Comparison of ENCODE assay signal across 8 cellular contexts in genomic region chr1:20733361-20733975, GRCh38. TPM values are rescaled to one million over a fixed set of nuclear protein-coding genes. Genes with fewer than 3 reads are reported as not detected.
DNase-seq lines count a peak whose midpoint lies in the region; ATAC-seq and TF ChIP-seq lines count a peak whose summit lies in the region.

No MANE protein-coding gene starts in this region.

- H3K4me3 ChIP-seq in brain microvascular endothelial cell (ENCODE audit: low read depth, low read length), result peak overlapping the region; percentile 27

- DNase-seq in AG08396 (ENCODE audit: low spot score), result peak; percentile 2
- DNase-seq in brain microvascular endothelial cell, result no peak
- DNase-seq in naive B cell, result no peak
- DNase-seq in cerebellar nuclear complex (lab: John Stamatoyannopoulos, UW), result no peak
- no peak for DNase-seq in HuH-7 (ENCODE audit: low spot score)
- no peak for DNase-seq in D341Med (ENCODE audit: low spot score)

- H3K27me3 ChIP-seq in brain microvascular endothelial cell (replicated peaks), result no peaks in the 10 kb centered on the region

- peaks cover 2% of the 10 kb centered on the region for H3K36me3 ChIP-seq in brain microvascular endothelial cell (replicated peaks)

- peak overlapping the region; percentile 84 to 95 (median 91) for H3K4me3 Mint-ChIP-seq in naive B cell

- H3K27ac ChIP-seq in brain microvascular endothelial cell, result peak overlapping the region; percentile 35

- H3K9me3 Mint-ChIP-seq in naive B cell, result no peaks in the 10 kb centered on the region

- H3K36me3 Mint-ChIP-seq in naive B cell, result peaks cover 0 to 7% of the 10 kb centered on the region in 2 donors

- ATAC-seq in HG02852 (IDR thresholded peaks at IDR 0.05; ENCODE audit: unreplicated experiment) (peak; percentile 8), naive B cell (ENCODE audit: low read depth in 2 of 2) (no peak), GM21786 (IDR thresholded peaks at IDR 0.05; ENCODE audit: unreplicated experiment) (no peak)

- H3K4me1 Mint-ChIP-seq in naive B cell, result peaks cover 20 to 32% (median 21%) of the 10 kb centered on the region in 3 donors

- in situ Hi-C loops in brain microvascular endothelial cell (cut with HindIII; ENCODE audit: low pct_ligation_motif_present, low sequenced_read_pairs), result no loop called here

- H3K27me3 Mint-ChIP-seq in naive B cell, result peaks cover 14 to 43% (median 40%) of the 10 kb centered on the region in 3 donors

- no peak for TF ChIP-seq CTCF in brain microvascular endothelial cell (IDR thresholded peaks at IDR 0.05; ENCODE audit: low read depth, low read length, missing control alignments)

- peak overlapping the region in 4 of 6 donors; percentile 20 to 96 (median 76) for H3K27ac Mint-ChIP-seq in naive B cell

RNA-seq across cellular contexts. Expression of gene SH2D5, which starts 1.0 kb away (rescaled TPM):
- not detected for polyA plus RNA-seq in naive B cell (ENCODE audit: low read depth in 6 of 6)

RNA-seq across cellular contexts. Expression of gene KIF17, which starts 15.7 kb away (rescaled TPM):
- not detected for polyA plus RNA-seq in naive B cell (ENCODE audit: low read depth in 6 of 6)

RNA-seq across cellular contexts. Expression of gene HP1BP3, which starts 53.6 kb away (rescaled TPM):
- polyA plus RNA-seq in naive B cell (ENCODE audit: low read depth in 6 of 6), result 100 to 1,000 TPM; 185 to 291 (median 221) TPM
